Comparison of ENCODE assay signal across 19 cellular contexts in genomic region chr3:166685246-166685645, GRCh38.
"Had no signal": no experiment of that assay in that cellular context is flagged by ENCODE, and none has a peak within 500 bp of the region (broad histone marks: within the 10 kb centered on the region; RNA-seq: fewer than 3 reads in every experiment).

No MANE protein-coding gene starts in this region.

- FAIRE-seq: islet of Langerhans had no signal

- H3K9me3 Mint-ChIP-seq: activated CD4-positive, alpha-beta T cell treated with anti-CD3 and anti-CD28 coated beads, Interleukin-2, amount 10 ng/mL, durations not matched to agents 24 days and 14 days; dendritic cell treated with granulocyte-macrophage colony-stimulating factor and Interleukin-4, amounts not matched to agents 40 ng/mL and 50 ng/mL, for 4 days; effector memory CD8-positive, alpha-beta T cell; neural crest cell had no signal

- H3K4me3 ChIP-seq: lung, spleen had no signal

- H3K36me3 Mint-ChIP-seq: activated naive CD4-positive, alpha-beta T cell treated with anti-CD3 and anti-CD28 coated beads, Interleukin-2, amount 50 U/mL, for 72 hours; type B pancreatic cell had no signal

- H3K27ac Mint-ChIP-seq: activated CD4-positive, alpha-beta T cell treated with anti-CD3 and anti-CD28 coated beads, Interleukin-2, amount 10 ng/mL, durations not matched to agents 24 days and 14 days; activated naive CD4-positive, alpha-beta T cell treated with anti-CD3 and anti-CD28 coated beads, Interleukin-2, amount 50 U/mL, for 72 hours; activated T-cell treated with anti-CD3 and anti-CD28 coated beads, Interleukin-2, amount 50 U/mL, for 72 hours; dendritic cell treated with granulocyte-macrophage colony-stimulating factor and Interleukin-4, amounts not matched to agents 40 ng/mL and 50 ng/mL, for 4 days; effector memory CD8-positive, alpha-beta T cell; stimulated activated naive CD8-positive, alpha-beta T cell treated with anti-CD3 and anti-CD28 coated beads, Interleukin-15, amount 100 ng/mL, for 72 hours; type B pancreatic cell had no signal

- H3K27ac ChIP-seq: brain microvascular endothelial cell, spleen had no signal

- ATAC-seq: activated naive CD4-positive, alpha-beta T cell treated with anti-CD3 and anti-CD28 coated beads, Interleukin-2, amount 50 U/mL, for 72 hours; activated T-cell treated with anti-CD3 and anti-CD28 coated beads, Interleukin-2, amount 50 U/mL, for 72 hours; effector memory CD8-positive, alpha-beta T cell; left colon; sciatic nerve; stimulated activated naive CD8-positive, alpha-beta T cell treated with anti-CD3 and anti-CD28 coated beads, Interleukin-15, amount 100 ng/mL, for 72 hours had no signal

- H3K4me3 Mint-ChIP-seq: activated CD4-positive, alpha-beta T cell treated with anti-CD3 and anti-CD28 coated beads, Interleukin-2, amount 10 ng/mL, durations not matched to agents 24 days and 14 days; activated T-cell treated with anti-CD3 and anti-CD28 coated beads, Interleukin-2, amount 50 U/mL, for 72 hours; dendritic cell treated with granulocyte-macrophage colony-stimulating factor and Interleukin-4, amounts not matched to agents 40 ng/mL and 50 ng/mL, for 4 days; effector memory CD8-positive, alpha-beta T cell; neural crest cell; stimulated activated naive CD8-positive, alpha-beta T cell treated with anti-CD3 and anti-CD28 coated beads, Interleukin-15, amount 100 ng/mL, for 72 hours; type B pancreatic cell had no signal

- H3K4me1 ChIP-seq: spleen had no signal

- H3K4me1 Mint-ChIP-seq: activated CD4-positive, alpha-beta T cell treated with anti-CD3 and anti-CD28 coated beads, Interleukin-2, amount 10 ng/mL, durations not matched to agents 24 days and 14 days; neural crest cell; stimulated activated naive CD8-positive, alpha-beta T cell treated with anti-CD3 and anti-CD28 coated beads, Interleukin-15, amount 100 ng/mL, for 72 hours had no signal

- H3K27me3 ChIP-seq: brain microvascular endothelial cell, spleen had no signal

- H3K27me3 Mint-ChIP-seq: activated CD4-positive, alpha-beta T cell treated with anti-CD3 and anti-CD28 coated beads, Interleukin-2, amount 10 ng/mL, durations not matched to agents 24 days and 14 days; dendritic cell treated with granulocyte-macrophage colony-stimulating factor and Interleukin-4, amounts not matched to agents 40 ng/mL and 50 ng/mL, for 4 days; effector memory CD8-positive, alpha-beta T cell; stimulated activated naive CD8-positive, alpha-beta T cell treated with anti-CD3 and anti-CD28 coated beads, Interleukin-15, amount 100 ng/mL, for 72 hours; type B pancreatic cell had no signal

- H3K36me3 ChIP-seq: brain microvascular endothelial cell, spleen had no signal

- DNase-seq: activated CD4-positive, alpha-beta T cell treated with anti-CD3 and anti-CD28 coated beads, Interleukin-2, amount 10 ng/mL, durations not matched to agents 24 days and 14 days; activated CD4-positive, CD25-positive, alpha-beta regulatory T cell; activated CD8-positive, alpha-beta memory T cell treated with anti-CD3 and anti-CD28 coated beads, Interleukin-2, amount 50 U/mL, for 48 hours; activated gamma-delta T cell; activated T-cell treated with anti-CD3 and anti-CD28 coated beads, Interleukin-2, amount 50 U/mL, for 72 hours; anterior cingulate cortex; brain microvascular endothelial cell; effector memory CD8-positive, alpha-beta T cell; erythroblast; left colon; spleen; stimulated activated naive CD8-positive, alpha-beta T cell treated with anti-CD3 and anti-CD28 coated beads, Interleukin-15, amount 100 ng/mL, for 72 hours had no signal
